28 cellular contexts compared by ENCODE assay signal in genomic region chr3:98360681-98361080, GRCh38. TPM values are rescaled to one million over a fixed set of nuclear protein-coding genes. Genes with fewer than 3 reads are reported as not detected.
"Had no signal": no experiment of that assay in that cellular context is flagged by ENCODE, and none has a peak within 500 bp of the region (broad histone marks: within the 10 kb centered on the region; RNA-seq: fewer than 3 reads in every experiment).

No MANE protein-coding gene starts in this region.

- H3K4me1 ChIP-seq: gastroesophageal sphincter, heart left ventricle, neural progenitor cell, parathyroid adenoma, prostate gland, right atrium auricular region, testis, tibial artery had no signal

- DNase-seq: dermis blood vessel endothelial cell; foreskin fibroblast; heart left ventricle; kidney; midbrain; naive thymus-derived CD4-positive, alpha-beta T cell; stimulated activated CD4-positive, alpha-beta T cell treated with anti-CD3 and anti-CD28 coated beads, Interleukin-4, amount 100 ng/mL, for 1 hour; stimulated activated naive CD8-positive, alpha-beta T cell treated with anti-CD3 and anti-CD28 coated beads, Interleukin-15, Interleukin-2, amounts not matched to agents 100 U/mL and 50 U/mL, for 24 hours; substantia nigra; testis; tibial artery had no signal

- H3K27me3 ChIP-seq: gastroesophageal sphincter, heart left ventricle, hepatocyte, neural progenitor cell, right atrium auricular region, testis, tibial artery had no signal

- H3K9ac ChIP-seq: neural progenitor cell, parathyroid adenoma had no signal

- H3K36me3 ChIP-seq: gastroesophageal sphincter, heart left ventricle, neural progenitor cell, prostate gland, right atrium auricular region, tibial artery had no signal

- H3K79me2 ChIP-seq: hepatocyte, parathyroid adenoma had no signal

- H3K4me2 ChIP-seq: hepatocyte, neural progenitor cell, smooth muscle cell had no signal

- H3K27ac ChIP-seq: coronary artery, gastroesophageal sphincter, heart left ventricle, hepatocyte, neural progenitor cell, parathyroid adenoma, prostate gland, right atrium auricular region, testis, tibial artery had no signal

- ATAC-seq: gastroesophageal sphincter; heart left ventricle; naive thymus-derived CD4-positive, alpha-beta T cell; sciatic nerve; stimulated activated naive CD8-positive, alpha-beta T cell treated with anti-CD3 and anti-CD28 coated beads, Interleukin-15, Interleukin-2, amounts not matched to agents 100 U/mL and 50 U/mL, for 24 hours had no signal

- H3K4me3 ChIP-seq: coronary artery, gastroesophageal sphincter, heart left ventricle, hepatocyte, lung, neural progenitor cell, prostate gland, right atrium auricular region, smooth muscle cell, testis, tibial artery had no signal

- H2AFZ ChIP-seq: hepatocyte, neural progenitor cell, parathyroid adenoma had no signal

- H3K9me3 ChIP-seq: prostate gland, testis had no signal

RNA-seq across cellular contexts. Expression of gene OR5K4, which starts 7.0 kb away (rescaled TPM):
- total RNA-seq: dermis blood vessel endothelial cell; endothelial cell of umbilical vein; gastroesophageal sphincter; heart left ventricle; hepatocyte; kidney; left lobe of liver; liver; lung; mucosa of gallbladder; naive thymus-derived CD4-positive, alpha-beta T cell; osteoblast; right atrium auricular region; sciatic nerve; smooth muscle cell; testis; urinary bladder had no signal
- polyA plus RNA-seq: endothelial cell of umbilical vein; esophagus; heart left ventricle; hepatocyte; liver; lung; naive thymus-derived CD4-positive, alpha-beta T cell; smooth muscle cell; urinary bladder had no signal

RNA-seq across cellular contexts. Expression of gene OR5K3, which starts 29.8 kb away (rescaled TPM):
- total RNA-seq: dermis blood vessel endothelial cell; endothelial cell of umbilical vein; gastroesophageal sphincter; heart left ventricle; hepatocyte; kidney; left lobe of liver; liver; lung; mucosa of gallbladder; naive thymus-derived CD4-positive, alpha-beta T cell; osteoblast; prostate gland; right atrium auricular region; sciatic nerve; smooth muscle cell; testis; urinary bladder had no signal
- polyA plus RNA-seq: endothelial cell of umbilical vein; esophagus; heart left ventricle; hepatocyte; liver; lung; naive thymus-derived CD4-positive, alpha-beta T cell; smooth muscle cell; urinary bladder had no signal
